ENCODE assay signal across 33 cellular contexts in genomic region chr6:4692664-4693063, GRCh38.
"Had no signal": no experiment of that assay in that cellular context is flagged by ENCODE, and none has a peak within 500 bp of the region (broad histone marks: within the 10 kb centered on the region; RNA-seq: fewer than 3 reads in every experiment).

No MANE protein-coding gene starts in this region.

- DNase-seq: activated effector memory CD4-positive, alpha-beta T cell treated with anti-CD3 and anti-CD28 coated beads, Interleukin-2, amount 50 U/mL, for 16 hours; activated effector memory CD4-positive, alpha-beta T cell treated with Interleukin-2 at 50 U/mL for 16 hours; activated gamma-delta T cell; activated gamma-delta T cell treated with Interleukin-2 at 50 U/mL for 16 hours; activated naive CD4-positive, alpha-beta T cell; activated naive CD4-positive, alpha-beta T cell treated with anti-CD3 and anti-CD28 coated beads for 36 hours; activated naive CD4-positive, alpha-beta T cell treated with anti-CD3 and anti-CD28 coated beads, Interleukin-2, amount 10 ng/mL, durations not matched to agents 7 days and 5 days; activated naive CD4-positive, alpha-beta T cell treated with anti-CD3 and anti-CD28 coated beads, Interleukin-2, amount 50 U/mL, for 16 hours; activated naive CD4-positive, alpha-beta T cell treated with Interleukin-2 at 50 U/mL for 16 hours; activated naive CD8-positive, alpha-beta T cell treated with anti-CD3 and anti-CD28 coated beads for 36 hours; activated naive CD8-positive, alpha-beta T cell treated with anti-CD3 and anti-CD28 coated beads, Interleukin-2, amount 10 ng/mL, durations not matched to agents 7 days and 5 days; activated naive CD8-positive, alpha-beta T cell treated with anti-CD3 and anti-CD28 coated beads, Interleukin-2, amount 50 U/mL, for 24 hours; activated T-cell treated with anti-CD3 and anti-CD28 coated beads, Interleukin-2, amount 50 U/mL, for 24 hours; activated T-cell treated with anti-CD3 and anti-CD28 coated beads, Interleukin-2, amount 50 U/mL, for 4 hours; activated T-cell treated with anti-CD3 and anti-CD28 coated beads, Interleukin-2, amount 50 U/mL, for 48 hours; activated T-cell treated with anti-CD3 and anti-CD28 coated beads, Interleukin-2, amount 50 U/mL, for 72 hours; adrenal gland; amniotic stem cell; amygdala; anterior cingulate cortex; aorta; body of pancreas; brain microvascular endothelial cell; caudate nucleus; central memory CD4-positive, alpha-beta T cell; cerebellar nuclear complex had no signal

- H3K9me3 ChIP-seq: ascending aorta, body of pancreas, breast epithelium had no signal

- H3K27ac ChIP-seq: adrenal gland, body of pancreas, brain microvascular endothelial cell, breast epithelium, cardiac muscle cell had no signal

- H3K36me3 ChIP-seq: adrenal gland, ascending aorta, brain microvascular endothelial cell, breast epithelium, cardiac muscle cell had no signal

- H3K4me3 ChIP-seq: adrenal gland, body of pancreas, breast epithelium, cardiac muscle cell had no signal

- ATAC-seq: activated naive CD4-positive, alpha-beta T cell treated with anti-CD3 and anti-CD28 coated beads, Interleukin-2, amount 50 U/mL, for 72 hours; activated naive CD8-positive, alpha-beta T cell treated with anti-CD3 and anti-CD28 coated beads, Interleukin-2, amount 50 U/mL, for 24 hours; activated T-cell treated with anti-CD3 and anti-CD28 coated beads, Interleukin-2, amount 50 U/mL, for 4 hours; activated T-cell treated with anti-CD3 and anti-CD28 coated beads, Interleukin-2, amount 50 U/mL, for 72 hours; activated T-helper 17 cell treated with anti-CD3 and anti-CD28 coated beads, Interleukin-2, amount 50 U/mL, for 72 hours; body of pancreas had no signal

- H3K4me1 ChIP-seq: ascending aorta, body of pancreas, breast epithelium had no signal

- H3K27me3 ChIP-seq: adrenal gland, ascending aorta, body of pancreas, brain microvascular endothelial cell, breast epithelium, cardiac muscle cell had no signal

- FAIRE-seq: astrocyte, bronchial epithelial cell had no signal
